Comparison of ENCODE assay signal across 1 cellular context in the genomic region with DNA sequence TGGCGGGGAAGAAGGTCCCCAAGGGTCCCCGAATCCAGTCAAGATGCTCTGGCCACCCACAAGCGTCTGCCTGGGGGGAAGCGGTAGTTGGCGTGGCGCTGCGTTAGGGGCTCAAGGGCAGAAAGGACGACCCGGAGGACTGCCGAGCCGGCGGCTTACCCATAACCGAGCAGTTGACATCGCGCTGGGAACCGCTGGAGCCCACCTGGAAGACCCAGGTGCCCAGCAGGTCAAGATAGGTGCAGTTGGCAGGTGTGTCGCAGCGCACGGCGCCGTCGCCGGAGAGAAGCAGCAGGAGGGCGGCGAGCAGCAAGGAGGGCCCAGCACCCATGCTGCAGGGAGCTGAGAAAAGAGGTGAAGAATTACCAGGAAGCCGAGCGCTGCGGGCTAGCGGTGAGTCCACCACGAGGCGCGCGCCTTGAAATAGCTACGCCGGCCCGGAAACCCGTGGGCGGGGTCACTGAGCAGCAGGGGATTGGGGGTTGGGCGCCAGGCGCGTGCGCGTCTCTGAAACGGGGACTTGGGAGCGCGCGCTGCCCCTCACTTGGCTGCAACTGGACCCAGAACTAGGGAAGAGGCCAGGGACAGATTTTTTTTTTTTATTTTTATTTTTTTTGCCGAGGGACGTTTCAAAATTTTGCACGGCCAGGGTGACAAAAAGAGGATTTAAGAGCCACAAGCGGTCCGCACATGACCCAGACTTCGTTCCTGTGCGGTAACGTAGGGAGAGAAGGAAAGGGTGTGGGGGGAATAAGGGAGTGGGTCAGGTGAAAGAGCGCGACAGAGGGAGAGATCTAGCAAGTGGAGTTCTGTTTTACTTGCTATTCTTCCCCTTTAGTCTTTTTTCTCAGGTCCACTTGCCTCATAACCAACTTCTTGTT.
A peak's percentile ranks its signal among the peaks of the same experiment; 100 is the strongest.
TF ChIP-seq lines count a peak whose summit lies in the region.

A gene (minus strand): TSS at position 395 of the 881 bp plus-strand sequence. CDS start 64 bp downstream, at position 331.

TF ChIP-seq in GM12878, 131 proteins besides CTCF, POLR2A, EP300 and RAD21 (continued from another document):
- TF ChIP-seq, protein P1, sequence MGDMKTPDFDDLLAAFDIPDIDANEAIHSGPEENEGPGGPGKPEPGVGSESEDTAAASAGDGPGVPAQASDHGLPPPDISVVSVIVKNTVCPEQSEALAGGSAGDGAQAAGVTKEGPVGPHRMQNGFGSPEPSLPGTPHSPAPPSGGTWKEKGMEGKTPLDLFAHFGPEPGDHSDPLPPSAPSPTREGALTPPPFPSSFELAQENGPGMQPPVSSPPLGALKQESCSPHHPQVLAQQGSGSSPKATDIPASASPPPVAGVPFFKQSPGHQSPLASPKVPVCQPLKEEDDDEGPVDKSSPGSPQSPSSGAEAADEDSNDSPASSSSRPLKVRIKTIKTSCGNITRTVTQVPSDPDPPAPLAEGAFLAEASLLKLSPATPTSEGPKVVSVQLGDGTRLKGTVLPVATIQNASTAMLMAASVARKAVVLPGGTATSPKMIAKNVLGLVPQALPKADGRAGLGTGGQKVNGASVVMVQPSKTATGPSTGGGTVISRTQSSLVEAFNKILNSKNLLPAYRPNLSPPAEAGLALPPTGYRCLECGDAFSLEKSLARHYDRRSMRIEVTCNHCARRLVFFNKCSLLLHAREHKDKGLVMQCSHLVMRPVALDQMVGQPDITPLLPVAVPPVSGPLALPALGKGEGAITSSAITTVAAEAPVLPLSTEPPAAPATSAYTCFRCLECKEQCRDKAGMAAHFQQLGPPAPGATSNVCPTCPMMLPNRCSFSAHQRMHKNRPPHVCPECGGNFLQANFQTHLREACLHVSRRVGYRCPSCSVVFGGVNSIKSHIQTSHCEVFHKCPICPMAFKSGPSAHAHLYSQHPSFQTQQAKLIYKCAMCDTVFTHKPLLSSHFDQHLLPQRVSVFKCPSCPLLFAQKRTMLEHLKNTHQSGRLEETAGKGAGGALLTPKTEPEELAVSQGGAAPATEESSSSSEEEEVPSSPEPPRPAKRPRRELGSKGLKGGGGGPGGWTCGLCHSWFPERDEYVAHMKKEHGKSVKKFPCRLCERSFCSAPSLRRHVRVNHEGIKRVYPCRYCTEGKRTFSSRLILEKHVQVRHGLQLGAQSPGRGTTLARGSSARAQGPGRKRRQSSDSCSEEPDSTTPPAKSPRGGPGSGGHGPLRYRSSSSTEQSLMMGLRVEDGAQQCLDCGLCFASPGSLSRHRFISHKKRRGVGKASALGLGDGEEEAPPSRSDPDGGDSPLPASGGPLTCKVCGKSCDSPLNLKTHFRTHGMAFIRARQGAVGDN (IDR thresholded peaks at IDR 0.05) = peak; percentile 93
- TF ChIP-seq, protein P2, sequence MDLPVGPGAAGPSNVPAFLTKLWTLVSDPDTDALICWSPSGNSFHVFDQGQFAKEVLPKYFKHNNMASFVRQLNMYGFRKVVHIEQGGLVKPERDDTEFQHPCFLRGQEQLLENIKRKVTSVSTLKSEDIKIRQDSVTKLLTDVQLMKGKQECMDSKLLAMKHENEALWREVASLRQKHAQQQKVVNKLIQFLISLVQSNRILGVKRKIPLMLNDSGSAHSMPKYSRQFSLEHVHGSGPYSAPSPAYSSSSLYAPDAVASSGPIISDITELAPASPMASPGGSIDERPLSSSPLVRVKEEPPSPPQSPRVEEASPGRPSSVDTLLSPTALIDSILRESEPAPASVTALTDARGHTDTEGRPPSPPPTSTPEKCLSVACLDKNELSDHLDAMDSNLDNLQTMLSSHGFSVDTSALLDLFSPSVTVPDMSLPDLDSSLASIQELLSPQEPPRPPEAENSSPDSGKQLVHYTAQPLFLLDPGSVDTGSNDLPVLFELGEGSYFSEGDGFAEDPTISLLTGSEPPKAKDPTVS (IDR thresholded peaks at IDR 0.05; ENCODE audit: low read depth, low read length) = no peak
- TF ChIP-seq EZH2 (IDR thresholded peaks at IDR 0.05; ENCODE audit: borderline replicate concordance, control insufficient read depth, low read depth, low read length) (no peak), STAT1 (conservative IDR thresholded peaks at IDR 0.05) (no peak), KLF5 (IDR thresholded peaks at IDR 0.05; ENCODE audit: partially characterized antibody) (no peak), EED (IDR thresholded peaks at IDR 0.05; ENCODE audit: low read depth) (no peak; the same call in 1 of the 2 replicates), NR2C2 (IDR thresholded peaks at IDR 0.05; ENCODE audit: borderline replicate concordance, control insufficient read depth, insufficient read length, low read depth) (no peak), SIX5 (IDR thresholded peaks at IDR 0.05; ENCODE audit: low read depth, low read length, severe bottlenecking) (no peak), SUZ12 (IDR thresholded peaks at IDR 0.05; ENCODE audit: unreplicated experiment) (no peak), EGR1 (IDR thresholded peaks at IDR 0.05; ENCODE audit: borderline replicate concordance in 1 of 2, low read depth in 2 of 2, low read length in 2 of 2) (peak in 1 of 2 experiments; percentile 90; a peak in 2 of 3 replicates), NBN (IDR thresholded peaks at IDR 0.05) (no peak; the same call in none of the 2 replicates), NFXL1 (IDR thresholded peaks at IDR 0.05; ENCODE audit: borderline replicate concordance) (no peak), PAX8 (IDR thresholded peaks at IDR 0.05) (no peak), PAX5 (IDR thresholded peaks at IDR 0.05; ENCODE audit: borderline replicate concordance, low read depth, low read length) (peak; percentile 75; the same call in 1 of the 2 replicates), POLR2AphosphoS2 (IDR thresholded peaks at IDR 0.05; ENCODE audit: low read depth, low read length) (peak; percentile 82), ATF7 (IDR thresholded peaks at IDR 0.05; ENCODE audit: low read depth) (no peak), SIN3A (IDR thresholded peaks at IDR 0.05; ENCODE audit: low read depth, low read length) (no peak), IRF4 (IDR thresholded peaks at IDR 0.05; ENCODE audit: low read depth, low read length) (0 out of 2 replicates have a peak, but pooled peaks have one; percentile 27)
- TF ChIP-seq, protein P3, sequence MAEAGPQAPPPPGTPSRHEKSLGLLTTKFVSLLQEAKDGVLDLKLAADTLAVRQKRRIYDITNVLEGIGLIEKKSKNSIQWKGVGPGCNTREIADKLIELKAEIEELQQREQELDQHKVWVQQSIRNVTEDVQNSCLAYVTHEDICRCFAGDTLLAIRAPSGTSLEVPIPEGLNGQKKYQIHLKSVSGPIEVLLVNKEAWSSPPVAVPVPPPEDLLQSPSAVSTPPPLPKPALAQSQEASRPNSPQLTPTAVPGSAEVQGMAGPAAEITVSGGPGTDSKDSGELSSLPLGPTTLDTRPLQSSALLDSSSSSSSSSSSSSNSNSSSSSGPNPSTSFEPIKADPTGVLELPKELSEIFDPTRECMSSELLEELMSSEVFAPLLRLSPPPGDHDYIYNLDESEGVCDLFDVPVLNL (IDR thresholded peaks at IDR 0.05; ENCODE audit: low read depth, low read length) = peak; percentile 51; the same call in 1 of the 2 replicates
- TF ChIP-seq, protein P4, sequence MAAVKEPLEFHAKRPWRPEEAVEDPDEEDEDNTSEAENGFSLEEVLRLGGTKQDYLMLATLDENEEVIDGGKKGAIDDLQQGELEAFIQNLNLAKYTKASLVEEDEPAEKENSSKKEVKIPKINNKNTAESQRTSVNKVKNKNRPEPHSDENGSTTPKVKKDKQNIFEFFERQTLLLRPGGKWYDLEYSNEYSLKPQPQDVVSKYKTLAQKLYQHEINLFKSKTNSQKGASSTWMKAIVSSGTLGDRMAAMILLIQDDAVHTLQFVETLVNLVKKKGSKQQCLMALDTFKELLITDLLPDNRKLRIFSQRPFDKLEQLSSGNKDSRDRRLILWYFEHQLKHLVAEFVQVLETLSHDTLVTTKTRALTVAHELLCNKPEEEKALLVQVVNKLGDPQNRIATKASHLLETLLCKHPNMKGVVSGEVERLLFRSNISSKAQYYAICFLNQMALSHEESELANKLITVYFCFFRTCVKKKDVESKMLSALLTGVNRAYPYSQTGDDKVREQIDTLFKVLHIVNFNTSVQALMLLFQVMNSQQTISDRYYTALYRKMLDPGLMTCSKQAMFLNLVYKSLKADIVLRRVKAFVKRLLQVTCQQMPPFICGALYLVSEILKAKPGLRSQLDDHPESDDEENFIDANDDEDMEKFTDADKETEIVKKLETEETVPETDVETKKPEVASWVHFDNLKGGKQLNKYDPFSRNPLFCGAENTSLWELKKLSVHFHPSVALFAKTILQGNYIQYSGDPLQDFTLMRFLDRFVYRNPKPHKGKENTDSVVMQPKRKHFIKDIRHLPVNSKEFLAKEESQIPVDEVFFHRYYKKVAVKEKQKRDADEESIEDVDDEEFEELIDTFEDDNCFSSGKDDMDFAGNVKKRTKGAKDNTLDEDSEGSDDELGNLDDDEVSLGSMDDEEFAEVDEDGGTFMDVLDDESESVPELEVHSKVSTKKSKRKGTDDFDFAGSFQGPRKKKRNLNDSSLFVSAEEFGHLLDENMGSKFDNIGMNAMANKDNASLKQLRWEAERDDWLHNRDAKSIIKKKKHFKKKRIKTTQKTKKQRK (IDR thresholded peaks at IDR 0.05; ENCODE audit: low read depth, low read length) = no peak
- TF ChIP-seq, protein P5, sequence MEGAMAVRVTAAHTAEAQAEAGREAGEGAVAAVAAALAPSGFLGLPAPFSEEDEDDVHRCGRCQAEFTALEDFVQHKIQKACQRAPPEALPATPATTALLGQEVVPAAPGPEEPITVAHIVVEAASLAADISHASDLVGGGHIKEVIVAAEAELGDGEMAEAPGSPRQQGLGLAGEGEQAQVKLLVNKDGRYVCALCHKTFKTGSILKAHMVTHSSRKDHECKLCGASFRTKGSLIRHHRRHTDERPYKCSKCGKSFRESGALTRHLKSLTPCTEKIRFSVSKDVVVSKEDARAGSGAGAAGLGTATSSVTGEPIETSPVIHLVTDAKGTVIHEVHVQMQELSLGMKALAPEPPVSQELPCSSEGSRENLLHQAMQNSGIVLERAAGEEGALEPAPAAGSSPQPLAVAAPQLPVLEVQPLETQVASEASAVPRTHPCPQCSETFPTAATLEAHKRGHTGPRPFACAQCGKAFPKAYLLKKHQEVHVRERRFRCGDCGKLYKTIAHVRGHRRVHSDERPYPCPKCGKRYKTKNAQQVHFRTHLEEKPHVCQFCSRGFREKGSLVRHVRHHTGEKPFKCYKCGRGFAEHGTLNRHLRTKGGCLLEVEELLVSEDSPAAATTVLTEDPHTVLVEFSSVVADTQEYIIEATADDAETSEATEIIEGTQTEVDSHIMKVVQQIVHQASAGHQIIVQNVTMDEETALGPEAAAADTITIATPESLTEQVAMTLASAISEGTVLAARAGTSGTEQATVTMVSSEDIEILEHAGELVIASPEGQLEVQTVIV (IDR thresholded peaks at IDR 0.05; ENCODE audit: borderline replicate concordance, partially characterized antibody) = no peak
